ENCODE assay signal across 21 cellular contexts in genomic region chr2:18106841-18107240, GRCh38.
"Had no signal": no experiment of that assay in that cellular context is flagged by ENCODE, and none has a peak within 500 bp of the region (broad histone marks: within the 10 kb centered on the region; RNA-seq: fewer than 3 reads in every experiment).

No MANE protein-coding gene starts in this region.

- H3K27ac ChIP-seq: cardiac muscle cell, esophagus muscularis mucosa, hepatocyte, ovary, psoas muscle, tibial artery had no signal

- H3K36me3 Mint-ChIP-seq: activated CD4-positive, alpha-beta memory T cell treated with anti-CD3 and anti-CD28 coated beads for 36 hours; activated naive CD8-positive, alpha-beta T cell treated with anti-CD3 and anti-CD28 coated beads for 36 hours; naive thymus-derived CD8-positive, alpha-beta T cell had no signal

- H3K27me3 ChIP-seq: cardiac muscle cell, esophagus muscularis mucosa, hepatocyte, ovary, tibial artery had no signal

- H3K36me3 ChIP-seq: cardiac muscle cell, esophagus muscularis mucosa, ovary, tibial artery had no signal

- H3K4me3 Mint-ChIP-seq: activated B cell treated with CpG ODN at 0.5 μM for 24 hours; activated CD4-positive, alpha-beta memory T cell treated with anti-CD3 and anti-CD28 coated beads for 36 hours; activated naive CD8-positive, alpha-beta T cell treated with anti-CD3 and anti-CD28 coated beads for 36 hours; activated T-helper 17 cell treated with anti-CD3 and anti-CD28 coated beads, Interleukin-2, amount 50 U/mL, for 72 hours; dendritic cell treated with granulocyte-macrophage colony-stimulating factor and Interleukin-4, amounts not matched to agents 40 ng/mL and 50 ng/mL, for 4 days; naive thymus-derived CD8-positive, alpha-beta T cell had no signal

- H3K27me3 Mint-ChIP-seq: activated T-helper 17 cell treated with anti-CD3 and anti-CD28 coated beads, Interleukin-2, amount 50 U/mL, for 72 hours had no signal

- DNase-seq: activated B cell treated with CpG ODN at 0.5 μM for 24 hours; activated CD4-positive, alpha-beta memory T cell treated with anti-CD3 and anti-CD28 coated beads for 36 hours; activated CD4-positive, alpha-beta T cell treated with anti-CD3 and anti-CD28 coated beads for 4 hours; activated naive CD4-positive, alpha-beta T cell; activated naive CD8-positive, alpha-beta T cell treated with anti-CD3 and anti-CD28 coated beads for 36 hours; activated T-cell treated with anti-CD3 and anti-CD28 coated beads for 4 hours; amniotic stem cell; effector memory CD4-positive, alpha-beta T cell; mesenchymal stem cell; naive thymus-derived CD8-positive, alpha-beta T cell; ovary; psoas muscle; right cardiac atrium; stimulated activated CD4-positive, alpha-beta T cell treated with anti-CD3 and anti-CD28 coated beads, Interleukin-2, amount 100 ng/mL, for 24 hours; stimulated activated naive CD4-positive, alpha-beta T cell treated with Interleukin-2 at 50 U/mL for 16 hours; tibial artery had no signal

- ATAC-seq: activated T-helper 17 cell treated with anti-CD3 and anti-CD28 coated beads, Interleukin-2, amount 50 U/mL, for 72 hours; naive thymus-derived CD8-positive, alpha-beta T cell; psoas muscle; right cardiac atrium had no signal

- H3K9me3 ChIP-seq: esophagus muscularis mucosa, ovary, psoas muscle, tibial artery had no signal

- H3K4me3 ChIP-seq: cardiac muscle cell, esophagus muscularis mucosa, hepatocyte, ovary, psoas muscle, tibial artery had no signal

- H3K27ac Mint-ChIP-seq: activated B cell treated with CpG ODN at 0.5 μM for 24 hours; activated CD4-positive, alpha-beta memory T cell treated with anti-CD3 and anti-CD28 coated beads for 36 hours; activated naive CD8-positive, alpha-beta T cell treated with anti-CD3 and anti-CD28 coated beads for 36 hours; activated T-helper 17 cell treated with anti-CD3 and anti-CD28 coated beads, Interleukin-2, amount 50 U/mL, for 72 hours; dendritic cell treated with granulocyte-macrophage colony-stimulating factor and Interleukin-4, amounts not matched to agents 40 ng/mL and 50 ng/mL, for 4 days; naive thymus-derived CD8-positive, alpha-beta T cell had no signal

- H3K4me1 Mint-ChIP-seq: activated B cell treated with CpG ODN at 0.5 μM for 24 hours; activated naive CD8-positive, alpha-beta T cell treated with anti-CD3 and anti-CD28 coated beads for 36 hours; activated T-helper 17 cell treated with anti-CD3 and anti-CD28 coated beads, Interleukin-2, amount 50 U/mL, for 72 hours; naive thymus-derived CD8-positive, alpha-beta T cell had no signal

- H3K9me3 Mint-ChIP-seq: activated B cell treated with CpG ODN at 0.5 μM for 24 hours; activated CD4-positive, alpha-beta memory T cell treated with anti-CD3 and anti-CD28 coated beads for 36 hours; activated naive CD8-positive, alpha-beta T cell treated with anti-CD3 and anti-CD28 coated beads for 36 hours; dendritic cell treated with granulocyte-macrophage colony-stimulating factor and Interleukin-4, amounts not matched to agents 40 ng/mL and 50 ng/mL, for 4 days had no signal
